Comparison of ENCODE assay signal across 7 cellular contexts in genomic region chr13:90769387-90769786, GRCh38.
"Had no signal": no experiment of that assay in that cellular context is flagged by ENCODE, and none has a peak within 500 bp of the region (broad histone marks: within the 10 kb centered on the region; RNA-seq: fewer than 3 reads in every experiment).

No MANE protein-coding gene starts in this region.

- DNase-seq: GM23248, GOT3, HCEC 1CT, KG1 had no signal

- H3K27me3 Mint-ChIP-seq: IgD-negative memory B cell had no signal

- ATAC-seq: HepG2 had no signal

- H3K27ac ChIP-seq: GM23248, HL-60 had no signal

- H3K9ac ChIP-seq: GM23248 had no signal

- H3K36me3 Mint-ChIP-seq: IgD-negative memory B cell had no signal

- H3K27ac Mint-ChIP-seq: IgD-negative memory B cell had no signal

- H3K4me3 Mint-ChIP-seq: IgD-negative memory B cell had no signal

- H3K4me3 ChIP-seq: GM23248 had no signal
